In the genomic region with DNA sequence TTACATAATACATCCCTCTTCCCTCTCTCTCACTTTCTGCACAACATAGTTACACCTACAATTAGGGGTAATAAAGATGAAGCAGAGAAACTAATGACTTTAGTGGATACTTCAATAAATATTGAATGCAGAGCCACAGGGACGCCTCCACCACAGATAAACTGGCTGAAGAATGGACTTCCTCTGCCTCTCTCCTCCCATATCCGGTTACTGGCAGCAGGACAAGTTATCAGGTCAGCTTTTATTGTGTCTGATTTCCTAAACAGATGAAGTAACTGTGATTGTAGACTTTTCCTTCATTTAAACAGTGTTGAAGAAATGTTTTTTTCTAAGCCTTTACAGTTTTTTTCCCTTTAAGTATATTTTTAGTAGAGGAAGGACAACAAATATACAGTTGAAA, we compare ENCODE assay signal across 14 cellular contexts.
DNase-seq lines count a peak whose midpoint lies in the region; ATAC-seq, FAIRE-seq and TF ChIP-seq lines count a peak whose summit lies in the region.
"Had no signal": no experiment of that assay in that cellular context is flagged by ENCODE, and none has a peak within 500 bp of the region (broad histone marks: within the 10 kb centered on the region; RNA-seq: fewer than 3 reads in every experiment).

No MANE protein-coding gene starts in this region.

- no peaks in the 10 kb centered on the region for H3K27me3 ChIP-seq in SJCRH30
- no peaks in the 10 kb centered on the region for H3K27me3 ChIP-seq in neuron (ENCODE audit: insufficient read depth, low read length)
- H3K27me3 ChIP-seq: neural progenitor cell, Peyer's patch had no signal

- DNase-seq in ELR (ENCODE audit: low read depth) (peak; percentile 16), SJCRH30 (peak; percentile 19 to 50), endothelial cell (ENCODE audit: low spot score) (no peak), posterior vena cava (ENCODE audit: low spot score) (no peak), NCI-H2081 treated with DMSO at 0.1 percent for 48 hours (lab: John Stamatoyannopoulos, UW) (no peak), frontal cortex (ENCODE audit: low spot score in 2 of 2) (no peak)
- DNase-seq: Peyer's patch, T-helper 9 cell had no signal

- H3K27ac Mint-ChIP-seq in endothelial cell (ENCODE audit: unreplicated experiment): peak overlapping the region; percentile 21
- H3K27ac Mint-ChIP-seq: activated naive CD4-positive, alpha-beta T cell treated with anti-CD3 and anti-CD28 coated beads, Interleukin-2, amount 50 U/mL, for 24 hours; dendritic cell treated with granulocyte-macrophage colony-stimulating factor and Interleukin-4, amounts not matched to agents 40 ng/mL and 50 ng/mL, for 4 days; neural progenitor cell had no signal

- H3K36me3 ChIP-seq in SJCRH30 (peaks cover 8% of the 10 kb centered on the region; the same call in 1 of the 2 replicates), neuron (ENCODE audit: insufficient read depth, low read length) (no peaks in the 10 kb centered on the region)
- H3K36me3 ChIP-seq: neural progenitor cell, Peyer's patch had no signal

- ATAC-seq in GM21367 (IDR thresholded peaks at IDR 0.05; ENCODE audit: unreplicated experiment): no peak

- H3K9me3 Mint-ChIP-seq in endothelial cell (ENCODE audit: unreplicated experiment): no peaks in the 10 kb centered on the region
- H3K9me3 Mint-ChIP-seq: activated naive CD4-positive, alpha-beta T cell treated with anti-CD3 and anti-CD28 coated beads, Interleukin-2, amount 50 U/mL, for 24 hours; CD14-positive monocyte; dendritic cell treated with granulocyte-macrophage colony-stimulating factor and Interleukin-4, amounts not matched to agents 40 ng/mL and 50 ng/mL, for 4 days; neural progenitor cell had no signal

- H3K4me1 ChIP-seq in SJCRH30 (peaks cover 30% of the 10 kb centered on the region), neuron (ENCODE audit: insufficient read depth, low read length) (no peaks in the 10 kb centered on the region)
- H3K4me1 ChIP-seq: Peyer's patch had no signal

- FAIRE-seq in frontal cortex (lab: Jason Lieb, UNC): no peak

- H3K4me3 Mint-ChIP-seq in endothelial cell (ENCODE audit: unreplicated experiment): no peak overlapping the region
- H3K4me3 Mint-ChIP-seq: activated naive CD4-positive, alpha-beta T cell treated with anti-CD3 and anti-CD28 coated beads, Interleukin-2, amount 50 U/mL, for 24 hours; CD14-positive monocyte; dendritic cell treated with granulocyte-macrophage colony-stimulating factor and Interleukin-4, amounts not matched to agents 40 ng/mL and 50 ng/mL, for 4 days; neural progenitor cell had no signal

- no peak overlapping the region for H3K4me3 ChIP-seq in SJCRH30
- H3K4me3 ChIP-seq in neuron (ENCODE audit: low read length): no peak overlapping the region
- H3K4me3 ChIP-seq: neural progenitor cell, Peyer's patch had no signal

- intact Hi-C loops in posterior vena cava (cut with DNase I): no loop called here

- H3K36me3 Mint-ChIP-seq in endothelial cell (ENCODE audit: low read depth, unreplicated experiment): no peaks in the 10 kb centered on the region
- H3K36me3 Mint-ChIP-seq: activated naive CD4-positive, alpha-beta T cell treated with anti-CD3 and anti-CD28 coated beads, Interleukin-2, amount 50 U/mL, for 24 hours; CD14-positive monocyte; neural progenitor cell had no signal

- no peaks in the 10 kb centered on the region for H3K27me3 Mint-ChIP-seq in endothelial cell (ENCODE audit: unreplicated experiment)
- H3K27me3 Mint-ChIP-seq: dendritic cell treated with granulocyte-macrophage colony-stimulating factor and Interleukin-4, amounts not matched to agents 40 ng/mL and 50 ng/mL, for 4 days had no signal

- H3K4me1 Mint-ChIP-seq in endothelial cell (ENCODE audit: unreplicated experiment): peaks cover 12% of the 10 kb centered on the region
- H3K4me1 Mint-ChIP-seq: activated naive CD4-positive, alpha-beta T cell treated with anti-CD3 and anti-CD28 coated beads, Interleukin-2, amount 50 U/mL, for 24 hours; CD14-positive monocyte had no signal

- H3K27ac ChIP-seq in SJCRH30: peak overlapping the region; percentile 49
- H3K27ac ChIP-seq: neural progenitor cell, Peyer's patch had no signal

- no peak for TF ChIP-seq CTCF in endothelial cell (IDR thresholded peaks at IDR 0.05; ENCODE audit: unreplicated experiment)

- peak overlapping the region; percentile 72 for H2AFZ ChIP-seq in neuron (ENCODE audit: low read depth, low read length)
- H2AFZ ChIP-seq: neural progenitor cell had no signal

- H3K9me3 ChIP-seq in SJCRH30 (replicated peaks): peaks cover 4% of the 10 kb centered on the region; the same call in 1 of the 2 replicates
- no peaks in the 10 kb centered on the region for H3K9me3 ChIP-seq in neuron (ENCODE audit: low read length)
- H3K9me3 ChIP-seq: Peyer's patch had no signal

Comparison
In these comparisons a context has a peak if more than half of its experiments do, and no peak if none do; other contexts are left out.
1. DNase-seq: peak in ELR (single experiment) and SJCRH30 (2 of 2); none in endothelial cell (single experiment), posterior vena cava (single experiment), NCI-H2081 treated with DMSO at 0.1 percent for 48 hours (single experiment) and frontal cortex (0 of 2).